ENCODE assay signal across 8 cellular contexts in genomic region chr2:134261398-134262131, GRCh38. TPM values are rescaled to one million over a fixed set of nuclear protein-coding genes. Genes with fewer than 3 reads are reported as not detected.
A peak's percentile ranks its signal among the peaks of the same experiment; 100 is the strongest.
DNase-seq lines count a peak whose midpoint lies in the region; ATAC-seq, FAIRE-seq and TF ChIP-seq lines count a peak whose summit lies in the region.

No MANE protein-coding gene starts in this region.

- H3K4me2 ChIP-seq in HepG2 (ENCODE audit: low read depth, low read length) = no peak overlapping the region

- TF ChIP-seq EP300 in HepG2 (IDR thresholded peaks at IDR 0.05; ENCODE audit: low read depth in 2 of 2, low read length in 2 of 2) = no peak
- TF ChIP-seq EP300 in HepG2 (CRISPR knock-in tag; IDR thresholded peaks at IDR 0.05; ENCODE audit: borderline replicate concordance) = no peak

- no peaks in the 10 kb centered on the region for H4K20me1 ChIP-seq in HepG2 (ENCODE audit: insufficient read depth, low read length)

- H3K9me3 ChIP-seq in HepG2 (ENCODE audit: low read length) (no peaks in the 10 kb centered on the region), right lobe of liver (no peaks in the 10 kb centered on the region), colonic mucosa (no peaks in the 10 kb centered on the region)

- peaks cover 9 to 11% of the 10 kb centered on the region in 2 experiments; a peak in 3 of 5 replicates for H3K36me3 ChIP-seq in HepG2 (replicated peaks in 1 of 2; ENCODE audit: control insufficient read depth in 1 of 2, insufficient read depth in 2 of 2, low read length in 2 of 2)
- no peaks in the 10 kb centered on the region for H3K36me3 ChIP-seq in right lobe of liver
- H3K36me3 ChIP-seq in colonic mucosa = no peaks in the 10 kb centered on the region

- H3K79me2 ChIP-seq in HepG2 (ENCODE audit: insufficient read depth, low read length) = no peaks in the 10 kb centered on the region

- no peak for DNase-seq in HepG2 (ENCODE audit: low spot score)
- DNase-seq in right lobe of liver = no peak
- no peak for DNase-seq in colonic mucosa
- DNase-seq in smooth muscle cell of the brain vasculature (ENCODE audit: low read depth, low spot score) = peak; percentile 23
- DNase-seq in LoVo (ENCODE audit: low spot score) = no peak
- no peak for DNase-seq in DMS114 treated with DMSO at 0.1 percent for 48 hours (lab: John Stamatoyannopoulos, UW; ENCODE audit: unreplicated experiment)
- no peak for DNase-seq in UCSD-AML1 (lab: John Stamatoyannopoulos, UW; ENCODE audit: unreplicated experiment)

- TF ChIP-seq CTCF in HepG2 (CRISPR knock-in tag; IDR thresholded peaks at IDR 0.05) = no peak
- TF ChIP-seq CTCF in right lobe of liver (IDR thresholded peaks at IDR 0.05) = no peak
- no peak for TF ChIP-seq CTCF in colonic mucosa (IDR thresholded peaks at IDR 0.05)

- WGBS in HepG2 (ENCODE audit: low lambda C conversion rate) = 92% methylated on average over 6 of the region's 6 CpGs
- WGBS in right lobe of liver (ENCODE audit: insufficient coverage, low coverage, low lambda C conversion rate, missing lambda C conversion rate) = 71% methylated on average over 6 of the region's 6 CpGs

- POLR2A ChIA-PET in HepG2 (lab: Yijun Ruan, JAX) = no interaction called here

- no peak for TF ChIP-seq RAD21 in HepG2 (CRISPR knock-in tag; IDR thresholded peaks at IDR 0.05)

- H3K9ac ChIP-seq in HepG2 (ENCODE audit: insufficient read depth, low read depth, low read length) (no peak overlapping the region), colonic mucosa (ENCODE audit: low read depth in 2 of 2, low read length in 2 of 2) (no peak overlapping the region)

- H3K4me1 ChIP-seq in HepG2 (ENCODE audit: insufficient read depth, low read length) (peaks cover 15% of the 10 kb centered on the region), right lobe of liver (peaks cover 0 to 21% (median 8%) of the 10 kb centered on the region in 4 donors), colonic mucosa (peaks cover 8% of the 10 kb centered on the region)

- FAIRE-seq in HepG2 (lab: Jason Lieb, UNC) = no peak

- in situ Hi-C loops in HepG2 (cut with HindIII; ENCODE audit: extremely low pct_ligation_motif_present, low pct_unique_long_range_greater_than_20kb) = no loop called here

- peak; percentile 39; the same call in 1 of the 3 replicates for ATAC-seq in HepG2
- no peak for ATAC-seq in right lobe of liver
- peak; percentile 46 for ATAC-seq in HG03439 (IDR thresholded peaks at IDR 0.05; ENCODE audit: unreplicated experiment)

- no peaks in the 10 kb centered on the region for H3K27me3 ChIP-seq in HepG2 (ENCODE audit: control insufficient read depth in 1 of 2, insufficient read depth in 2 of 2, low read length in 2 of 2)
- no peaks in the 10 kb centered on the region for H3K27me3 ChIP-seq in right lobe of liver
- no peaks in the 10 kb centered on the region for H3K27me3 ChIP-seq in colonic mucosa

- H3K27ac ChIP-seq in HepG2 (ENCODE audit: extremely low read length, insufficient read depth, low read length) (no peak overlapping the region), right lobe of liver (no peak overlapping the region), colonic mucosa (peak overlapping the region; percentile 30)

- H3K4me3 ChIP-seq in HepG2 (replicated peaks in 1 of 3; ENCODE audit: insufficient read depth in 1 of 3, low read depth in 2 of 3, low read length in 3 of 3) (no peak overlapping the region), right lobe of liver (no peak overlapping the region), colonic mucosa (no peak overlapping the region)

- BruUV-seq in HepG2 (replicated peaks; lab: Mats Ljungman, UMichigan) = no TSS peak

- H2AFZ ChIP-seq in HepG2 (ENCODE audit: low read length) = no peak overlapping the region

- TF ChIP-seq POLR2A in HepG2 (IDR thresholded peaks at IDR 0.05; ENCODE audit: insufficient read depth in 1 of 2, low read depth in 2 of 2, low read length in 2 of 2) = no peak
- no peak for TF ChIP-seq POLR2A in right lobe of liver (IDR thresholded peaks at IDR 0.05)

- intact Hi-C loops in HepG2 (cut with micrococcal nuclease; ENCODE audit: unreplicated experiment) = no loop called here
- intact Hi-C loops in right lobe of liver (cut with DNase I) = no loop called here
- intact Hi-C loops in colonic mucosa (cut with DNase I) = no loop called here

- CTCF ChIA-PET in HepG2 (lab: Yijun Ruan, JAX; ENCODE audit: low intra/inter-chr PET ratio, low total read pairs) = no interaction called here

TF ChIP-seq in HepG2, 621 proteins besides CTCF, POLR2A, EP300 and RAD21:
- no peak for TF ChIP-seq NPAS2 (CRISPR knock-in tag; IDR thresholded peaks at IDR 0.05; ENCODE audit: borderline replicate concordance)
- no peak for TF ChIP-seq SCMH1 (CRISPR knock-in tag; IDR thresholded peaks at IDR 0.05; ENCODE audit: borderline replicate concordance)
- no peak for TF ChIP-seq GTF2F1 (IDR thresholded peaks at IDR 0.05; ENCODE audit: low read length)
- no peak for TF ChIP-seq ASH2L (IDR thresholded peaks at IDR 0.05; ENCODE audit: insufficient read length, low read depth, low read length)
TF ChIP-seq in HepG2: peak in this region for 0.

RNA-seq across cellular contexts. Expression of gene MGAT5, which starts 7.7 kb away (rescaled TPM):
- 41.6 and 60.2 TPM in 2 replicates for total RNA-seq in HepG2 (2016; rRNA removed; fragmentation: Illumina TruSeq; extraction: Trizol)
- 135 and 162 TPM in 2 replicates for total RNA-seq in HepG2 (2016; cell fraction: cytosol; rRNA removed; fragmentation: Illumina TruSeq; extraction: Trizol; ENCODE audit: low read depth)
- total RNA-seq in HepG2 (2016; cell fraction: insoluble cytoplasmic fraction; rRNA removed; fragmentation: Illumina TruSeq; extraction: Trizol) = 38.9 and 57.0 TPM in 2 replicates
- 47.6 and 51.1 TPM in 2 replicates for total RNA-seq in HepG2 (2016; cell fraction: membrane; rRNA removed; fragmentation: Illumina TruSeq; extraction: Trizol)
- 89.0 and 90.8 TPM in 2 replicates for total RNA-seq in HepG2 (2016; cell fraction: nucleus; rRNA removed; fragmentation: Illumina TruSeq; extraction: Trizol)
- polyA plus RNA-seq in HepG2 (2011; rRNA removed) = 30.0 and 33.1 TPM in 2 replicates
- polyA plus RNA-seq in HepG2 (2011; cell fraction: cytosol; rRNA removed) = 25.6 and 26.2 TPM in 2 replicates
- polyA plus RNA-seq in HepG2 (2011; cell fraction: nucleus; rRNA removed) = 49.6 and 62.0 TPM in 2 replicates
- 27.4 and 34.9 TPM in 2 replicates for polyA plus RNA-seq in HepG2 (2012)
- 2.3 and 2.7 TPM in 2 replicates for polyA plus RNA-seq in HepG2 (2016; cell fraction: cytosol; fragmentation: Illumina TruSeq; extraction: Trizol; ENCODE audit: low read depth)
- 23.2 and 26.4 TPM in 2 replicates for polyA plus RNA-seq in HepG2 (2016; cell fraction: insoluble cytoplasmic fraction; fragmentation: Illumina TruSeq; extraction: Trizol; ENCODE audit: low read depth)
- polyA plus RNA-seq in HepG2 (2016; cell fraction: membrane; fragmentation: Illumina TruSeq; extraction: Trizol; ENCODE audit: low read depth) = 6.2 and 7.2 TPM in 2 replicates
- 54.2 and 59.9 TPM in 2 replicates for polyA plus RNA-seq in HepG2 (2016; cell fraction: nucleus; fragmentation: Illumina TruSeq; extraction: Trizol; ENCODE audit: insufficient read depth, low read depth)
- 26.7 and 71.2 TPM in 2 replicates for polyA minus RNA-seq in HepG2 (2011; rRNA and poly(A)+ RNA removed; ENCODE audit: low replicate concordance)
- polyA minus RNA-seq in HepG2 (2011; cell fraction: cytosol; rRNA and poly(A)+ RNA removed) = 46.1 and 49.4 TPM in 2 replicates
- polyA minus RNA-seq in HepG2 (2011; cell fraction: nucleus; rRNA and poly(A)+ RNA removed) = 105 and 114 TPM in 2 replicates
- total RNA-seq in right lobe of liver = 10 to 100 TPM in 3 of 6 experiments, 1 to 10 TPM in 3; 4.5 to 16.0 (median 10.0) TPM
- 10 to 100 TPM; 61.7 to 63.2 TPM for total RNA-seq in colonic mucosa

Comparison
In these comparisons a context has a peak if more than half of its experiments do, and no peak if none do; other contexts are left out.
1. ATAC-seq: peak in HepG2 (single experiment) and HG03439 (single experiment); none in right lobe of liver (0 of 4).